ENCODE assay signal across 1 cellular context in genomic region chr6:125945378-125946141, GRCh38.
TF ChIP-seq lines count a peak whose summit lies in the region.

No MANE protein-coding gene starts in this region.

TF ChIP-seq in K562, 482 proteins besides CTCF, POLR2A, EP300 and RAD21 (continued from another document and continues in another):
- peak; percentile 82 for TF ChIP-seq JUND (IDR thresholded peaks at IDR 0.05; ENCODE audit: borderline replicate concordance, low read depth, low read length)
- TF ChIP-seq JUND (tag; IDR thresholded peaks at IDR 0.05; ENCODE audit: borderline replicate concordance, low read depth, low read length) = peak; percentile 64; the same call in 1 of the 3 replicates
- TF ChIP-seq MYC (IDR thresholded peaks at IDR 0.05; ENCODE audit: low read depth, low read length) = 0 out of 2 replicates have a peak, but pooled peaks have one; percentile 26
- no peak for TF ChIP-seq MYC (CRISPR knock-in tag; IDR thresholded peaks at IDR 0.05; ENCODE audit: borderline replicate concordance, low read depth)
- peak; percentile 69; the same call in 1 of the 2 replicates for TF ChIP-seq NFRKB (IDR thresholded peaks at IDR 0.05; ENCODE audit: low read depth)
- peak; percentile 52 for TF ChIP-seq ZNF592 (IDR thresholded peaks at IDR 0.05)
- peak in 1 of 2 experiments; percentile 28; a peak in 1 of 4 replicates for TF ChIP-seq MLLT1 (IDR thresholded peaks at IDR 0.05)
- TF ChIP-seq SMARCA4 (IDR thresholded peaks at IDR 0.05) = peak; percentile 80; the same call in 1 of the 2 replicates
- TF ChIP-seq SOX6 (IDR thresholded peaks at IDR 0.05) = peak; percentile 49; the same call in 1 of the 2 replicates
- no peak for TF ChIP-seq CEBPG (CRISPR knock-in tag; IDR thresholded peaks at IDR 0.05)
- peak; percentile 39 to 67; a peak in 3 of 4 replicates for TF ChIP-seq CEBPG (tag; conservative IDR thresholded peaks at IDR 0.05 in 1 of 2, IDR thresholded peaks at IDR 0.05 in 1 of 2)
- TF ChIP-seq KDM4B (IDR thresholded peaks at IDR 0.05; ENCODE audit: borderline replicate concordance in 2 of 2, low read depth in 1 of 2) = peak in 1 of 2 experiments; percentile 53; a peak in 1 of 4 replicates
- TF ChIP-seq, protein P1, sequence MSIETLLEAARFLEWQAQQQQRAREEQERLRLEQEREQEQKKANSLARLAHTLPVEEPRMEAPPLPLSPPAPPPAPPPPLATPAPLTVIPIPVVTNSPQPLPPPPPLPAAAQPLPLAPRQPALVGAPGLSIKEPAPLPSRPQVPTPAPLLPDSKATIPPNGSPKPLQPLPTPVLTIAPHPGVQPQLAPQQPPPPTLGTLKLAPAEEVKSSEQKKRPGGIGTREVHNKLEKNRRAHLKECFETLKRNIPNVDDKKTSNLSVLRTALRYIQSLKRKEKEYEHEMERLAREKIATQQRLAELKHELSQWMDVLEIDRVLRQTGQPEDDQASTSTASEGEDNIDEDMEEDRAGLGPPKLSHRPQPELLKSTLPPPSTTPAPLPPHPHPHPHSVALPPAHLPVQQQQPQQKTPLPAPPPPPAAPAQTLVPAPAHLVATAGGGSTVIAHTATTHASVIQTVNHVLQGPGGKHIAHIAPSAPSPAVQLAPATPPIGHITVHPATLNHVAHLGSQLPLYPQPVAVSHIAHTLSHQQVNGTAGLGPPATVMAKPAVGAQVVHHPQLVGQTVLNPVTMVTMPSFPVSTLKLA (conservative IDR thresholded peaks at IDR 0.05) = 0 out of 4 replicates have a peak, but pooled peaks have one; percentile 8 to 16
- TF ChIP-seq, protein P2, sequence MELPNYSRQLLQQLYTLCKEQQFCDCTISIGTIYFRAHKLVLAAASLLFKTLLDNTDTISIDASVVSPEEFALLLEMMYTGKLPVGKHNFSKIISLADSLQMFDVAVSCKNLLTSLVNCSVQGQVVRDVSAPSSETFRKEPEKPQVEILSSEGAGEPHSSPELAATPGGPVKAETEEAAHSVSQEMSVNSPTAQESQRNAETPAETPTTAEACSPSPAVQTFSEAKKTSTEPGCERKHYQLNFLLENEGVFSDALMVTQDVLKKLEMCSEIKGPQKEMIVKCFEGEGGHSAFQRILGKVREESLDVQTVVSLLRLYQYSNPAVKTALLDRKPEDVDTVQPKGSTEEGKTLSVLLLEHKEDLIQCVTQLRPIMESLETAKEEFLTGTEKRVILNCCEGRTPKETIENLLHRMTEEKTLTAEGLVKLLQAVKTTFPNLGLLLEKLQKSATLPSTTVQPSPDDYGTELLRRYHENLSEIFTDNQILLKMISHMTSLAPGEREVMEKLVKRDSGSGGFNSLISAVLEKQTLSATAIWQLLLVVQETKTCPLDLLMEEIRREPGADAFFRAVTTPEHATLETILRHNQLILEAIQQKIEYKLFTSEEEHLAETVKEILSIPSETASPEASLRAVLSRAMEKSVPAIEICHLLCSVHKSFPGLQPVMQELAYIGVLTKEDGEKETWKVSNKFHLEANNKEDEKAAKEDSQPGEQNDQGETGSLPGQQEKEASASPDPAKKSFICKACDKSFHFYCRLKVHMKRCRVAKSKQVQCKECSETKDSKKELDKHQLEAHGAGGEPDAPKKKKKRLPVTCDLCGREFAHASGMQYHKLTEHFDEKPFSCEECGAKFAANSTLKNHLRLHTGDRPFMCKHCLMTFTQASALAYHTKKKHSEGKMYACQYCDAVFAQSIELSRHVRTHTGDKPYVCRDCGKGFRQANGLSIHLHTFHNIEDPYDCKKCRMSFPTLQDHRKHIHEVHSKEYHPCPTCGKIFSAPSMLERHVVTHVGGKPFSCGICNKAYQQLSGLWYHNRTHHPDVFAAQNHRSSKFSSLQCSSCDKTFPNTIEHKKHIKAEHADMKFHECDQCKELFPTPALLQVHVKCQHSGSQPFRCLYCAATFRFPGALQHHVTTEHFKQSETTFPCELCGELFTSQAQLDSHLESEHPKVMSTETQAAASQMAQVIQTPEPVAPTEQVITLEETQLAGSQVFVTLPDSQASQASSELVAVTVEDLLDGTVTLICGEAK (IDR thresholded peaks at IDR 0.05) = peak; percentile 30; the same call in 1 of the 2 replicates
- TF ChIP-seq, protein P2 (CRISPR knock-in tag; IDR thresholded peaks at IDR 0.05) = no peak
- peak; percentile 77 for TF ChIP-seq MEIS2 (IDR thresholded peaks at IDR 0.05; ENCODE audit: partially characterized antibody)
- peak; percentile 86 for TF ChIP-seq DACH1 (IDR thresholded peaks at IDR 0.05; ENCODE audit: partially characterized antibody)
- TF ChIP-seq PHB2 (IDR thresholded peaks at IDR 0.05; ENCODE audit: low read depth) = peak; percentile 51; the same call in 1 of the 2 replicates
- TF ChIP-seq JUN (IDR thresholded peaks at IDR 0.05; ENCODE audit: borderline replicate concordance, low read depth, low read length) = 0 out of 2 replicates have a peak, but pooled peaks have one; percentile 15
- no peak for TF ChIP-seq JUN (CRISPR knock-in tag; IDR thresholded peaks at IDR 0.05; ENCODE audit: borderline replicate concordance)
- TF ChIP-seq, protein P3, sequence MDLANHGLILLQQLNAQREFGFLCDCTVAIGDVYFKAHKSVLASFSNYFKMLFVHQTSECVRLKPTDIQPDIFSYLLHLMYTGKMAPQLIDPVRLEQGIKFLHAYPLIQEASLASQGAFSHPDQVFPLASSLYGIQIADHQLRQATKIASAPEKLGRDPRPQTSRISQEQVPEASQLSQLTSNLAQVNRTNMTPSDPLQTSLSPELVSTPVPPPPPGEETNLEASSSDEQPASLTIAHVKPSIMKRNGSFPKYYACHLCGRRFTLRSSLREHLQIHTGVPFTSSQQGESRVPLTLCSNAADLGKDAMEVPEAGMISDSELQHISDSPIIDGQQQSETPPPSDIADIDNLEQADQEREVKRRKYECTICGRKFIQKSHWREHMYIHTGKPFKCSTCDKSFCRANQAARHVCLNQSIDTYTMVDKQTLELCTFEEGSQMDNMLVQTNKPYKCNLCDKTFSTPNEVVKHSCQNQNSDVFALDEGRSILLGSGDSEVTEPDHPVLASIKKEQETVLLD (IDR thresholded peaks at IDR 0.05) = 0 out of 2 replicates have a peak, but pooled peaks have one; percentile 41
- TF ChIP-seq CEBPB (tag; IDR thresholded peaks at IDR 0.05) = peak; percentile 89
- 0 out of 2 replicates have a peak, but pooled peaks have one; percentile 7 for TF ChIP-seq MTA2 (IDR thresholded peaks at IDR 0.05; ENCODE audit: low read depth)
- peak; percentile 85 for TF ChIP-seq ZNF316 (IDR thresholded peaks at IDR 0.05)
- no peak for TF ChIP-seq CBFB (CRISPR knock-in tag; IDR thresholded peaks at IDR 0.05)
- TF ChIP-seq MEF2D (tag; conservative IDR thresholded peaks at IDR 0.05; ENCODE audit: low read depth) = no peak
- TF ChIP-seq MAFG (tag; conservative IDR thresholded peaks at IDR 0.05) = peak; percentile 90
- TF ChIP-seq ZNF707 (CRISPR knock-in tag; conservative IDR thresholded peaks at IDR 0.05) = no peak
- peak; percentile 70 for TF ChIP-seq TEAD4 (IDR thresholded peaks at IDR 0.05; ENCODE audit: low read length)
- no peak for TF ChIP-seq TEAD4 (CRISPR knock-in tag; IDR thresholded peaks at IDR 0.05; ENCODE audit: borderline replicate concordance)
- peak; percentile 77 to 87 for TF ChIP-seq KDM1A (IDR thresholded peaks at IDR 0.05)
- TF ChIP-seq GATAD2B (IDR thresholded peaks at IDR 0.05; ENCODE audit: borderline replicate concordance) = 0 out of 2 replicates have a peak, but pooled peaks have one; percentile 50
- TF ChIP-seq GABPB2 (CRISPR knock-in tag; conservative IDR thresholded peaks at IDR 0.05) = no peak
- peak; percentile 50; the same call in 1 of the 2 replicates for TF ChIP-seq ZBTB26 (CRISPR knock-in tag; IDR thresholded peaks at IDR 0.05)
- 0 out of 2 replicates have a peak, but pooled peaks have one; percentile 54 for TF ChIP-seq FOXJ2 (tag; IDR thresholded peaks at IDR 0.05)
- TF ChIP-seq ZNF696 (CRISPR knock-in tag; conservative IDR thresholded peaks at IDR 0.05) = no peak
- 0 out of 4 replicates have a peak, but pooled peaks of 1 of the 2 experiments have one; percentile 14 for TF ChIP-seq ARNT (IDR thresholded peaks at IDR 0.05)
- peak; percentile 52 for TF ChIP-seq ZNF512 (tag; IDR thresholded peaks at IDR 0.05)
- no peak for TF ChIP-seq ZNF644 (tag; IDR thresholded peaks at IDR 0.05; ENCODE audit: low read depth)
- TF ChIP-seq ZNF507 (tag; conservative IDR thresholded peaks at IDR 0.05) = no peak
